In genomic region chr9:16364347-16364746, GRCh38 we compare ENCODE assay signal across 24 cellular contexts.
A peak's percentile ranks its signal among the peaks of the same experiment; 100 is the strongest.
DNase-seq lines count a peak whose midpoint lies in the region; ATAC-seq and TF ChIP-seq lines count a peak whose summit lies in the region.
"Had no signal": no experiment of that assay in that cellular context is flagged by ENCODE, and none has a peak within 500 bp of the region (broad histone marks: within the 10 kb centered on the region; RNA-seq: fewer than 3 reads in every experiment).

No MANE protein-coding gene starts in this region.

- no peak overlapping the region for H4K12ac ChIP-seq in trophoblast cell (ENCODE audit: low read depth, low read length)

- no peaks in the 10 kb centered on the region for H3K36me3 Mint-ChIP-seq in activated naive CD8-positive, alpha-beta T cell treated with anti-CD3 and anti-CD28 coated beads for 36 hours
- H3K36me3 Mint-ChIP-seq: activated naive CD8-positive, alpha-beta T cell; stimulated activated memory B cell treated with anti-CD40 and anti-IgM and Interleukin-4, amounts not matched to agents 10 μg/mL and 1 μg/mL and 100 μg/mL, for 72 hours had no signal

- CTCF ChIA-PET in HEK293T (lab: Yijun Ruan, JAX): no interaction called here

- H4K91ac ChIP-seq in trophoblast cell (ENCODE audit: low read depth, low read length): peak overlapping the region; percentile 54

- no peak overlapping the region for H3K4me3 Mint-ChIP-seq in activated naive CD8-positive, alpha-beta T cell treated with anti-CD3 and anti-CD28 coated beads for 36 hours
- H3K4me3 Mint-ChIP-seq: activated naive CD8-positive, alpha-beta T cell; activated T-helper 17 cell treated with anti-CD3 and anti-CD28 coated beads, Interleukin-2, amount 50 U/mL, for 72 hours; CD4-positive, alpha-beta T cell; stimulated activated memory B cell treated with anti-CD40 and anti-IgM and Interleukin-4, amounts not matched to agents 10 μg/mL and 1 μg/mL and 100 μg/mL, for 72 hours had no signal

- H3K79me1 ChIP-seq in trophoblast cell (ENCODE audit: low read length): peaks cover 21% of the 10 kb centered on the region

- H2BK12ac ChIP-seq in trophoblast cell (ENCODE audit: low read length): peak overlapping the region; percentile 50

- peak overlapping the region; percentile 48 for H2BK120ac ChIP-seq in trophoblast cell (ENCODE audit: insufficient read depth, low read length, poor library complexity)

- no CpG with 5 or more reads among the region's 8 CpGs for WGBS in trophoblast cell (ENCODE audit: extremely low coverage, insufficient coverage, insufficient read length)

- peaks cover 2% of the 10 kb centered on the region for H3K79me2 ChIP-seq in trophoblast cell (ENCODE audit: control insufficient read depth, insufficient read depth, low read length, poor library complexity)

- no peak overlapping the region for H3K9ac ChIP-seq in trophoblast cell (ENCODE audit: low read length)
- H3K9ac ChIP-seq: KMS-11 had no signal

- no peak overlapping the region for H2AFZ ChIP-seq in trophoblast cell (ENCODE audit: insufficient read depth, low read length, poor library complexity)

- H3K4me1 Mint-ChIP-seq in activated naive CD8-positive, alpha-beta T cell treated with anti-CD3 and anti-CD28 coated beads for 36 hours: no peaks in the 10 kb centered on the region
- H3K4me1 Mint-ChIP-seq: activated T-helper 17 cell treated with anti-CD3 and anti-CD28 coated beads, Interleukin-2, amount 50 U/mL, for 72 hours; stimulated activated memory B cell treated with anti-CD40 and anti-IgM and Interleukin-4, amounts not matched to agents 10 μg/mL and 1 μg/mL and 100 μg/mL, for 72 hours had no signal

- H3K9me3 Mint-ChIP-seq in activated naive CD8-positive, alpha-beta T cell treated with anti-CD3 and anti-CD28 coated beads for 36 hours: no peaks in the 10 kb centered on the region

- no peak overlapping the region for H3K4me2 ChIP-seq in trophoblast cell (ENCODE audit: low read length)
- H3K4me2 ChIP-seq: KMS-11, smooth muscle cell had no signal

- no peak overlapping the region for H3K4me3 ChIP-seq in trophoblast cell (ENCODE audit: low read depth, low read length)
- H3K4me3 ChIP-seq: esophagus squamous epithelium, GM12878, mucosa of descending colon, Peyer's patch, prostate gland, smooth muscle cell had no signal

- POLR2A ChIA-PET in HEK293T (lab: Yijun Ruan, JAX): no interaction called here

- no peak overlapping the region for H3K23ac ChIP-seq in trophoblast cell (ENCODE audit: low read length)

- no peak overlapping the region for H2AK5ac ChIP-seq in trophoblast cell (ENCODE audit: low read length)

- H3K9me3 ChIP-seq in trophoblast cell (ENCODE audit: insufficient read depth, low read depth, low read length): no peaks in the 10 kb centered on the region
- H3K9me3 ChIP-seq: esophagus squamous epithelium, mucosa of descending colon, Peyer's patch, prostate gland had no signal

- H3K27me3 Mint-ChIP-seq in activated naive CD8-positive, alpha-beta T cell treated with anti-CD3 and anti-CD28 coated beads for 36 hours: no peaks in the 10 kb centered on the region
- H3K27me3 Mint-ChIP-seq: activated naive CD8-positive, alpha-beta T cell; activated T-helper 17 cell treated with anti-CD3 and anti-CD28 coated beads, Interleukin-2, amount 50 U/mL, for 72 hours; CD4-positive, alpha-beta T cell; stimulated activated memory B cell treated with anti-CD40 and anti-IgM and Interleukin-4, amounts not matched to agents 10 μg/mL and 1 μg/mL and 100 μg/mL, for 72 hours had no signal

- H3K4me1 ChIP-seq in trophoblast cell (ENCODE audit: control insufficient read depth in 1 of 2, insufficient read depth in 2 of 2, low read length in 2 of 2): peaks cover 18 to 23% of the 10 kb centered on the region in 2 experiments
- H3K4me1 ChIP-seq: esophagus squamous epithelium, Peyer's patch, prostate gland had no signal

- H3K4ac ChIP-seq in trophoblast cell (ENCODE audit: low read depth, low read length): no peak overlapping the region

- no peak overlapping the region for H3K27ac Mint-ChIP-seq in activated naive CD8-positive, alpha-beta T cell treated with anti-CD3 and anti-CD28 coated beads for 36 hours
- H3K27ac Mint-ChIP-seq: activated naive CD8-positive, alpha-beta T cell; activated T-helper 17 cell treated with anti-CD3 and anti-CD28 coated beads, Interleukin-2, amount 50 U/mL, for 72 hours; CD4-positive, alpha-beta T cell; stimulated activated memory B cell treated with anti-CD40 and anti-IgM and Interleukin-4, amounts not matched to agents 10 μg/mL and 1 μg/mL and 100 μg/mL, for 72 hours had no signal

- peak overlapping the region; percentile 14 for H3K18ac ChIP-seq in trophoblast cell (ENCODE audit: low read length)

- peak overlapping the region; percentile 24 for H2BK5ac ChIP-seq in trophoblast cell (ENCODE audit: low read depth, low read length, poor library complexity)

- H3K36me3 ChIP-seq in trophoblast cell (ENCODE audit: control insufficient read depth in 1 of 2, insufficient read depth in 2 of 2, low read length in 2 of 2): no peaks in the 10 kb centered on the region
- H3K36me3 ChIP-seq: esophagus squamous epithelium, Peyer's patch, prostate gland had no signal

- H4K8ac ChIP-seq in trophoblast cell (ENCODE audit: low read depth, low read length): no peak overlapping the region

- H3K27ac ChIP-seq in trophoblast cell (ENCODE audit: low read depth, low read length): no peak overlapping the region
- H3K27ac ChIP-seq: KMS-11, Peyer's patch, prostate gland had no signal

- peak; percentile 81 for ATAC-seq in left ventricle myocardium superior
- no peak for ATAC-seq in GM19023 (IDR thresholded peaks at IDR 0.05; ENCODE audit: unreplicated experiment)
- ATAC-seq in GM18519 (IDR thresholded peaks at IDR 0.05; ENCODE audit: low FRiP score, unreplicated experiment): no peak
- ATAC-seq: activated T-helper 17 cell treated with anti-CD3 and anti-CD28 coated beads, Interleukin-2, amount 50 U/mL, for 72 hours; GM12878; mucosa of descending colon; stimulated activated memory B cell treated with anti-CD40 and anti-IgM and Interleukin-4, amounts not matched to agents 10 μg/mL and 1 μg/mL and 100 μg/mL, for 72 hours had no signal

- DNase-seq in ELF-1 (ENCODE audit: low read depth, low spot score) (peak; percentile 45), NCI-H748 treated with DMSO at 0.1 percent for 48 hours (lab: John Stamatoyannopoulos, UW) (peak; percentile 45), left ventricle myocardium superior (peak; percentile 61), trophoblast cell (no peak), HEK293T (ENCODE audit: extremely low spot score) (no peak)
- no peak for DNase-seq in activated naive CD8-positive, alpha-beta T cell treated with anti-CD3 and anti-CD28 coated beads for 36 hours
- DNase-seq: activated CD4-positive, alpha-beta T cell treated with anti-CD3 and anti-CD28 coated beads for 4 hours; CD4-positive, alpha-beta T cell; effector memory CD4-positive, alpha-beta T cell; esophagus squamous epithelium; NCI-H2029; NCI-H446; Peyer's patch; T-helper 2 cell had no signal

- H3K14ac ChIP-seq in trophoblast cell (ENCODE audit: low read length): peak overlapping the region; percentile 1

- intact Hi-C loops in left ventricle myocardium superior (cut with micrococcal nuclease): no loop called here

- no peaks in the 10 kb centered on the region for H3K27me3 ChIP-seq in trophoblast cell (ENCODE audit: insufficient read depth, low read length)
- H3K27me3 ChIP-seq: Peyer's patch had no signal

TF ChIP-seq in HEK293T, 16 proteins besides CTCF, POLR2A, EP300 and RAD21:
- TF ChIP-seq TARDBP (IDR thresholded peaks at IDR 0.05): no peak
- no peak for TF ChIP-seq LEF1 (IDR thresholded peaks at IDR 0.05; ENCODE audit: borderline replicate concordance)
- no peak for TF ChIP-seq FOXM1 (IDR thresholded peaks at IDR 0.05; ENCODE audit: borderline replicate concordance)
- no peak for TF ChIP-seq ARNT (IDR thresholded peaks at IDR 0.05)
- TF ChIP-seq CTBP1 (IDR thresholded peaks at IDR 0.05; ENCODE audit: borderline replicate concordance): no peak
- TF ChIP-seq ZNF384 (IDR thresholded peaks at IDR 0.05): no peak
- TF ChIP-seq HDGF (IDR thresholded peaks at IDR 0.05; ENCODE audit: borderline replicate concordance): no peak
- TF ChIP-seq SUZ12 (IDR thresholded peaks at IDR 0.05): no peak
- no peak for TF ChIP-seq ELF4 (IDR thresholded peaks at IDR 0.05)
- TF ChIP-seq SP1 (IDR thresholded peaks at IDR 0.05): no peak
- no peak for TF ChIP-seq NFRKB (IDR thresholded peaks at IDR 0.05)
- TF ChIP-seq PKNOX1 (IDR thresholded peaks at IDR 0.05): no peak
- TF ChIP-seq FOXA1 (IDR thresholded peaks at IDR 0.05): no peak

Comparison
In these comparisons a context has a peak if more than half of its experiments do, and no peak if none do; other contexts are left out.
1. DNase-seq: peak in ELF-1 (single experiment), NCI-H748 treated with DMSO at 0.1 percent for 48 hours (single experiment) and left ventricle myocardium superior (single experiment); none in trophoblast cell (0 of 2), activated naive CD8-positive, alpha-beta T cell treated with anti-CD3 and anti-CD28 coated beads for 36 hours (single experiment) and HEK293T (single experiment).